Comparison of ENCODE assay signal across 19 cellular contexts in genomic region chr22:27382947-27383346, GRCh38.
"Had no signal": no experiment of that assay in that cellular context is flagged by ENCODE, and none has a peak within 500 bp of the region (broad histone marks: within the 10 kb centered on the region; RNA-seq: fewer than 3 reads in every experiment).

No MANE protein-coding gene starts in this region.

- DNase-seq: colonic mucosa; effector memory CD4-positive, alpha-beta T cell; esophagus squamous epithelium; foreskin melanocyte; glutamatergic neuron; heart right ventricle; hippocampal formation; left ventricle myocardium superior; lower lobe of right lung; natural killer cell; occipital lobe; pancreas; stimulated activated CD4-positive, alpha-beta T cell treated with anti-CD3 and anti-CD28 coated beads, Interleukin-2, amount 100 ng/mL, for 24 hours; stimulated activated CD4-positive, alpha-beta T cell treated with anti-CD3 and anti-CD28 coated beads, Interleukin-4, amount 100 ng/mL, for 24 hours; stimulated activated naive CD4-positive, alpha-beta T cell treated with Interleukin-2 at 50 U/mL for 16 hours; stomach; thyroid gland; trophoblast cell had no signal

- H3K4me1 ChIP-seq: colonic mucosa, heart right ventricle, lower lobe of right lung had no signal

- H3K36me3 ChIP-seq: colonic mucosa, esophagus squamous epithelium, heart right ventricle, lower lobe of right lung, pancreas, stomach, thyroid gland had no signal

- H3K27ac ChIP-seq: colonic mucosa, esophagus squamous epithelium, heart right ventricle, lower lobe of right lung, pancreas, stomach, thyroid gland had no signal

- H3K4me2 ChIP-seq: smooth muscle cell had no signal

- H3K4me3 ChIP-seq: colonic mucosa, esophagus squamous epithelium, heart right ventricle, lower lobe of right lung, pancreas, smooth muscle cell, stomach, thyroid gland had no signal

- H3K9me3 ChIP-seq: colonic mucosa, esophagus squamous epithelium, heart right ventricle, lower lobe of right lung, pancreas, stomach, thyroid gland had no signal

- H3K27me3 ChIP-seq: colonic mucosa, pancreas, thyroid gland had no signal
